ENCODE assay signal across 9 cellular contexts in genomic region chr5:151406322-151406947, GRCh38. TPM values are rescaled to one million over a fixed set of nuclear protein-coding genes. Genes with fewer than 3 reads are reported as not detected.
DNase-seq lines count a peak whose midpoint lies in the region; ATAC-seq and TF ChIP-seq lines count a peak whose summit lies in the region.
"Had no signal": no experiment of that assay in that cellular context is flagged by ENCODE, and none has a peak within 500 bp of the region (broad histone marks: within the 10 kb centered on the region; RNA-seq: fewer than 3 reads in every experiment).

No MANE protein-coding gene starts in this region.

- CTCF ChIA-PET in Panc1 (lab: Charles Lee) = interaction anchor here (0.6 kb wide), 1 partner anchor 9 kb away, joined by 3 read pairs; no protein-coding TSS in a partner anchor

- peak overlapping the region in 1 of 2 experiments; percentile 16; a peak in 1 of 4 replicates for H3K4me3 ChIP-seq in Panc1 (ENCODE audit: low read depth in 2 of 2, low read length in 2 of 2)

- intact Hi-C loops in Panc1 (cut with micrococcal nuclease; ENCODE audit: unreplicated experiment) = no loop called here

- no TSS peak for BruUV-seq in Panc1 (replicated peaks; lab: Mats Ljungman, UMichigan)

- no peak overlapping the region for H3K27ac ChIP-seq in Panc1 (ENCODE audit: low read length)
- no peak overlapping the region for H3K27ac ChIP-seq in foreskin keratinocyte

- POLR2A ChIA-PET in Panc1 (lab: Charles Lee) = no interaction called here

- no peaks in the 10 kb centered on the region for H3K4me1 ChIP-seq in Panc1 (ENCODE audit: control insufficient read depth, insufficient read depth, low read length)
- no peaks in the 10 kb centered on the region for H3K4me1 ChIP-seq in foreskin keratinocyte

- H3K9me3 ChIP-seq in Panc1 (ENCODE audit: control insufficient read depth, insufficient read depth, low read depth, low read length) = no peaks in the 10 kb centered on the region

- in situ Hi-C loops in ACHN (cut with HindIII; ENCODE audit: low pct_ligation_motif_present, low pct_unique_long_range_greater_than_20kb, low sequenced_read_pairs) (no loop called here), Panc1 (cut with HindIII; ENCODE audit: low pct_unique_long_range_greater_than_20kb, low sequenced_read_pairs) (no loop called here)

- peak; percentile 15 for DNase-seq in ACHN
- DNase-seq in Panc1 (ENCODE audit: low read depth, low spot score) = no peak
- no peak for DNase-seq in foreskin keratinocyte
- DNase-seq in stimulated activated CD4-positive, alpha-beta T cell treated with anti-CD3 and anti-CD28 coated beads, Interleukin-2, amount 100 ng/mL, for 24 hours = no peak

- TF ChIP-seq CTCF in Panc1 (IDR thresholded peaks at IDR 0.05) (peak; percentile 80), foreskin keratinocyte (conservative IDR thresholded peaks at IDR 0.05) (peak; percentile 58)

- ATAC-seq in GM19351 (IDR thresholded peaks at IDR 0.05; ENCODE audit: unreplicated experiment) = peak; percentile 43
- ATAC-seq in Panc1 = peak; percentile 72; the same call in 1 of the 2 replicates
- ATAC-seq in foreskin keratinocyte = peak; percentile 16
- no peak for ATAC-seq in GM19035 (IDR thresholded peaks at IDR 0.05; ENCODE audit: unreplicated experiment)
- ATAC-seq in GM21619 (IDR thresholded peaks at IDR 0.05; ENCODE audit: unreplicated experiment) = no peak
- ATAC-seq in GM18502 (IDR thresholded peaks at IDR 0.05; ENCODE audit: poor library complexity, unreplicated experiment) = no peak

- peaks cover 8% of the 10 kb centered on the region for H3K27me3 ChIP-seq in Panc1 (ENCODE audit: control insufficient read depth, insufficient read depth, low read length)
- H3K27me3 ChIP-seq in foreskin keratinocyte = peaks cover 44% of the 10 kb centered on the region

- no peaks in the 10 kb centered on the region for H3K36me3 ChIP-seq in Panc1 (ENCODE audit: control insufficient read depth, insufficient read depth, low read length)

RNA-seq across cellular contexts. Expression of gene SLC36A1, which starts 41.0 kb away (rescaled TPM):
- total RNA-seq in Panc1 (2021; ENCODE audit: unreplicated experiment) (13.6 TPM), foreskin keratinocyte (6.2 and 8.1 TPM in 2 replicates)
- 11.1 TPM for polyA plus RNA-seq in Panc1 (2012; ENCODE audit: insufficient read length)
- 2.3 and 2.6 TPM in 2 replicates for polyA plus RNA-seq in foreskin keratinocyte

RNA-seq across cellular contexts. Expression of gene SLC36A2, which starts 59.1 kb away (rescaled TPM):
- total RNA-seq in Panc1 (2021; ENCODE audit: unreplicated experiment) = not detected
- not detected for polyA plus RNA-seq in Panc1 (2012; ENCODE audit: insufficient read length)
- total RNA-seq in foreskin keratinocyte = not detected in 2 replicates
- not detected in 2 replicates for polyA plus RNA-seq in foreskin keratinocyte
- total RNA-seq: G401 had no signal

Comparison
In these comparisons a context has a peak if more than half of its experiments do, and no peak if none do; other contexts are left out.
1. ATAC-seq: peak in GM19351 (single experiment), Panc1 (single experiment) and foreskin keratinocyte (single experiment); none in GM19035 (single experiment), GM21619 (single experiment) and GM18502 (single experiment).